In genomic region chr2:219459460-219460311, GRCh38 we compare ENCODE assay signal across 8 cellular contexts. TPM values are rescaled to one million over a fixed set of nuclear protein-coding genes. Genes with fewer than 3 reads are reported as not detected.
DNase-seq lines count a peak whose midpoint lies in the region; ATAC-seq and TF ChIP-seq lines count a peak whose summit lies in the region.

No MANE protein-coding gene starts in this region.

- H3K9me3 Mint-ChIP-seq in CD14-positive monocyte = no peaks in the 10 kb centered on the region
- no peaks in the 10 kb centered on the region for H3K9me3 Mint-ChIP-seq in stimulated activated effector memory CD8-positive, alpha-beta T cell treated with anti-CD3 and anti-CD28 coated beads, Interleukin-12 subunit alpha, Interleukin-12 subunit beta, amount 100 ng/mL, for 72 hours

- DNase-seq in CD14-positive monocyte (ENCODE audit: low spot score) (no peak), GM19240 (ENCODE audit: insufficient read length, low spot score) (peak; percentile 84), HT-29 (ENCODE audit: low spot score) (peak; percentile 66), T1000 (lab: John Stamatoyannopoulos, UW) (peak; percentile 32), cerebellum (ENCODE audit: low spot score) (peak; percentile 60), left lobe of liver (ENCODE audit: low spot score) (peak; percentile 61)
- peak in 1 of 2 donors; percentile 76 for DNase-seq in stimulated activated effector memory CD8-positive, alpha-beta T cell treated with anti-CD3 and anti-CD28 coated beads, Interleukin-12 subunit alpha, Interleukin-12 subunit beta, amount 100 ng/mL, for 72 hours (ENCODE audit: low spot score in 2 of 2)

- H3K4me3 Mint-ChIP-seq in CD14-positive monocyte = no peak overlapping the region
- no peak overlapping the region for H3K4me3 Mint-ChIP-seq in stimulated activated effector memory CD8-positive, alpha-beta T cell treated with anti-CD3 and anti-CD28 coated beads, Interleukin-12 subunit alpha, Interleukin-12 subunit beta, amount 100 ng/mL, for 72 hours

- no peaks in the 10 kb centered on the region for H3K36me3 Mint-ChIP-seq in CD14-positive monocyte
- H3K36me3 Mint-ChIP-seq in stimulated activated effector memory CD8-positive, alpha-beta T cell treated with anti-CD3 and anti-CD28 coated beads, Interleukin-12 subunit alpha, Interleukin-12 subunit beta, amount 100 ng/mL, for 72 hours = no peaks in the 10 kb centered on the region

- peak; percentile 90 for TF ChIP-seq CTCF in CD14-positive monocyte (IDR thresholded peaks at IDR 0.05)

- intact Hi-C loops in CD14-positive monocyte (cut with micrococcal nuclease) = loop anchor here (5.0 kb wide), 2 partner anchors 68 to 73 kb away; no protein-coding TSS in a partner anchor

- H3K27me3 Mint-ChIP-seq in CD14-positive monocyte (ENCODE audit: low read depth in 3 of 3) = peaks cover 2 to 7% (median 4%) of the 10 kb centered on the region in 3 donors

- H3K4me1 Mint-ChIP-seq in CD14-positive monocyte = peaks cover 8% of the 10 kb centered on the region
- peaks cover 7% of the 10 kb centered on the region for H3K4me1 Mint-ChIP-seq in stimulated activated effector memory CD8-positive, alpha-beta T cell treated with anti-CD3 and anti-CD28 coated beads, Interleukin-12 subunit alpha, Interleukin-12 subunit beta, amount 100 ng/mL, for 72 hours

- ATAC-seq in left lobe of liver (peak; percentile 94), HG03108 (IDR thresholded peaks at IDR 0.05; ENCODE audit: unreplicated experiment) (no peak)
- ATAC-seq in stimulated activated effector memory CD8-positive, alpha-beta T cell treated with anti-CD3 and anti-CD28 coated beads, Interleukin-12 subunit alpha, Interleukin-12 subunit beta, amount 100 ng/mL, for 72 hours = peak; percentile 35

- H3K27ac Mint-ChIP-seq in CD14-positive monocyte = no peak overlapping the region
- no peak overlapping the region for H3K27ac Mint-ChIP-seq in stimulated activated effector memory CD8-positive, alpha-beta T cell treated with anti-CD3 and anti-CD28 coated beads, Interleukin-12 subunit alpha, Interleukin-12 subunit beta, amount 100 ng/mL, for 72 hours

RNA-seq across cellular contexts. Expression of gene SPEG, which starts 25.0 kb away (rescaled TPM):
- not detected for polyA plus RNA-seq in CD14-positive monocyte
- 6.7 and 8.3 TPM in 2 replicates for total RNA-seq in HT-29 (2014; rRNA removed; shearing (Covaris generic))
- total RNA-seq in cerebellum (11.3 TPM), left lobe of liver (1.5 TPM)

RNA-seq across cellular contexts. Expression of gene GMPPA, which starts 39.0 kb away (rescaled TPM):
- polyA plus RNA-seq in CD14-positive monocyte = 10 to 100 TPM; 35.5 to 35.9 TPM
- total RNA-seq in HT-29 (2014; rRNA removed; shearing (Covaris generic)) = 68.2 and 84.5 TPM in 2 replicates
- total RNA-seq in cerebellum (6.8 TPM), left lobe of liver (43.4 TPM)

RNA-seq across cellular contexts. Expression of gene DES, which starts 41.5 kb away (rescaled TPM):
- 1 to 10 TPM; 2.4 TPM for polyA plus RNA-seq in CD14-positive monocyte
- 0.63 TPM in 1 of 2 replicates, not detected in the other for total RNA-seq in HT-29 (2014; rRNA removed; shearing (Covaris generic))
- total RNA-seq in cerebellum = 2.0 TPM
- total RNA-seq in left lobe of liver = 1.8 TPM

RNA-seq across cellular contexts. Expression of gene ASIC4, which starts 54.6 kb away (rescaled TPM):
- polyA plus RNA-seq in CD14-positive monocyte = not detected
- 0.08 TPM in 1 of 2 replicates, not detected in the other for total RNA-seq in HT-29 (2014; rRNA removed; shearing (Covaris generic))
- total RNA-seq in cerebellum (1.7 TPM), left lobe of liver (0.05 TPM)
